In the genomic region with DNA sequence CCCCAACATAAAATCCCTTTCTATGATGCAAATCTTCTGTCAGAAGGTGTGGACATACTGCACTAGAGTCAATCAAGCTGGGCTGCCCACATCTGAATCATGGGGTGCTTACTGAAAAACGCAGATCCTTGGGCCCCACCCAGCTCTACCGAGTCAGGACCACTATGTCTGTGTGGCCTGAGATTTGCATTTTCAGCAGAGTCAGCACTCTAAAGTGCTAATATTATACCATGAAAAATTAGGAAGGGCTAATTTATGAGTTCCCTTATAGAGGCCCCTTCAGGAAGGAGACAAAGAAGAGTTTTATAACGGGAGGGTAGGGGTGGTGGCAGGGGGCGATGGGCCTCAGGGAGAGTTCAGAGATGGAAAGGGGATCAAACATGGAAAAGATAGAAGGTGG, we compare ENCODE assay signal across 2 cellular contexts.
TF ChIP-seq lines count a peak whose summit lies in the region.

No MANE protein-coding gene starts in this region.

TF ChIP-seq in IMR-90, 13 proteins besides CTCF, POLR2A, EP300 and RAD21:
- TF ChIP-seq MAFK (IDR thresholded peaks at IDR 0.05; ENCODE audit: low read depth, low read length): peak; percentile 47
- no peak for TF ChIP-seq MAZ (IDR thresholded peaks at IDR 0.05; ENCODE audit: borderline replicate concordance, low read depth, low read length)
- TF ChIP-seq CHD1 (IDR thresholded peaks at IDR 0.05; ENCODE audit: low read depth, low read length): no peak

TF ChIP-seq in K562, 482 proteins besides CTCF, POLR2A, EP300 and RAD21:
- no peak for TF ChIP-seq RFX1 (IDR thresholded peaks at IDR 0.05)
- TF ChIP-seq ZNF830 (CRISPR knock-in tag; IDR thresholded peaks at IDR 0.05): no peak
- no peak for TF ChIP-seq ZNF75A (CRISPR knock-in tag; IDR thresholded peaks at IDR 0.05)
- TF ChIP-seq POLR2AphosphoS5 (IDR thresholded peaks at IDR 0.05; ENCODE audit: control insufficient read depth, insufficient read depth, low read depth, low read length): no peak
- TF ChIP-seq LEF1 (IDR thresholded peaks at IDR 0.05): no peak
- no peak for TF ChIP-seq FUS (optimal IDR thresholded peaks at IDR 0.05; ENCODE audit: low read depth, low read length)
- TF ChIP-seq CBX5 (IDR thresholded peaks at IDR 0.05; ENCODE audit: borderline replicate concordance, low read depth): no peak
- peak; percentile 32 for TF ChIP-seq MAFG (tag; conservative IDR thresholded peaks at IDR 0.05)
- no peak for TF ChIP-seq ZNF586 (CRISPR knock-in tag; conservative IDR thresholded peaks at IDR 0.05)
- TF ChIP-seq ZNF316 (IDR thresholded peaks at IDR 0.05): peak; percentile 21; the same call in 1 of the 2 replicates
- TF ChIP-seq ZNF77 (CRISPR knock-in tag; IDR thresholded peaks at IDR 0.05): no peak
- no peak for TF ChIP-seq ETV5 (CRISPR knock-in tag; IDR thresholded peaks at IDR 0.05; ENCODE audit: low read depth)
- TF ChIP-seq C11orf30 (IDR thresholded peaks at IDR 0.05; ENCODE audit: low read depth): 0 out of 2 replicates have a peak, but pooled peaks have one; percentile 13
- peak; percentile 7; the same call in 1 of the 2 replicates for TF ChIP-seq MAFF (IDR thresholded peaks at IDR 0.05; ENCODE audit: low read length)
- TF ChIP-seq ZNF696 (CRISPR knock-in tag; conservative IDR thresholded peaks at IDR 0.05): no peak
- no peak for TF ChIP-seq HMG20A (CRISPR knock-in tag; conservative IDR thresholded peaks at IDR 0.05)
